Comparison of ENCODE assay signal across 19 cellular contexts in genomic region chr2:95799490-95799889, GRCh38.
DNase-seq lines count a peak whose midpoint lies in the region; ATAC-seq, FAIRE-seq and TF ChIP-seq lines count a peak whose summit lies in the region.
"Had no signal": no experiment of that assay in that cellular context is flagged by ENCODE, and none has a peak within 500 bp of the region (broad histone marks: within the 10 kb centered on the region; RNA-seq: fewer than 3 reads in every experiment).

No MANE protein-coding gene starts in this region.

- in situ Hi-C loops in K562 (cut with MboI) = loop anchor here (25.0 kb wide), 3 partner anchors 213 to 713 kb away; partner anchors contain the start of gene NEURL3

- no peak for TF ChIP-seq CTCF in K562 (IDR thresholded peaks at IDR 0.05 in 2 of 3, conservative IDR thresholded peaks at IDR 0.05 in 1 of 3; ENCODE audit: insufficient read depth in 2 of 3, low read depth in 1 of 3, low read length in 3 of 3)

- no peaks in the 10 kb centered on the region for H3K79me2 ChIP-seq in K562 (ENCODE audit: control insufficient read depth, insufficient read depth, low read length)

- no peaks in the 10 kb centered on the region for H3K36me3 ChIP-seq in K562 (ENCODE audit: control insufficient read depth, insufficient read depth, low read length)

- no peak overlapping the region for H3K27ac ChIP-seq in K562 (ENCODE audit: extremely low read depth, low read depth, low read length)
- H3K27ac ChIP-seq: HL-60 had no signal

- WGBS in K562 (ENCODE audit: insufficient coverage, low coverage, missing lambda C conversion rate) = 7% methylated on average over 9 of the region's 9 CpGs

- H3K9ac ChIP-seq in K562 (ENCODE audit: insufficient read depth in 1 of 2, low read depth in 2 of 2, low read length in 2 of 2) = no peak overlapping the region

- no peaks in the 10 kb centered on the region for H3K9me3 ChIP-seq in K562 (replicated peaks; ENCODE audit: control insufficient read depth, insufficient read depth, low read depth, low read length)

- no peak overlapping the region for H3K4me3 ChIP-seq in K562

- H3K4me1 ChIP-seq in K562 (replicated peaks in 1 of 2; ENCODE audit: control insufficient read depth in 2 of 2, insufficient read depth in 2 of 2, low read length in 2 of 2) = no peaks in the 10 kb centered on the region

- TF ChIP-seq POLR2A in K562 (conservative IDR thresholded peaks at IDR 0.05) = no peak
- no peak for TF ChIP-seq POLR2A in GM18505 (IDR thresholded peaks at IDR 0.05; ENCODE audit: borderline replicate concordance, extremely low read depth, insufficient read depth, insufficient read length)

- no peak overlapping the region for H2AFZ ChIP-seq in K562 (ENCODE audit: low read depth, low read length)

- CTCF ChIA-PET in K562 (lab: Yijun Ruan, JAX; ENCODE audit: low intra/inter-chr PET ratio) = no interaction called here

- H3K27me3 ChIP-seq in K562 (ENCODE audit: control insufficient read depth in 2 of 2, insufficient read depth in 2 of 2, low read length in 2 of 2) = no peaks in the 10 kb centered on the region

- H3K4me2 ChIP-seq in K562 (ENCODE audit: insufficient read depth, low read length) = no peak overlapping the region

- DNase-seq in Right ventricle myocardium inferior (ENCODE audit: missing footprints) = peak; percentile 47
- DNase-seq in left ventricle myocardium superior = no peak
- DNase-seq in D341Med (ENCODE audit: low spot score) = peak; percentile 4
- no peak for DNase-seq in K562 (ENCODE audit: extremely low read depth in 1 of 4, low spot score in 3 of 4)
- DNase-seq in posterior vena cava (ENCODE audit: low spot score) = peak; percentile 36
- no peak for DNase-seq in SW 1271 (lab: John Stamatoyannopoulos, UW)
- DNase-seq: C1 segment of cervical spinal cord; CD4-positive, CD25-positive, alpha-beta regulatory T cell; CD8-positive, alpha-beta memory T cell; COR-L47; GOT3; HFFc6; IMR-90 had no signal

- no peak for TF ChIP-seq RAD21 in K562 (CRISPR knock-in tag; conservative IDR thresholded peaks at IDR 0.05 in 1 of 2, IDR thresholded peaks at IDR 0.05 in 1 of 2)

- ATAC-seq in Right ventricle myocardium inferior (no peak), left ventricle myocardium superior (no peak), K562 (peak; percentile 47), GM18505 (IDR thresholded peaks at IDR 0.05; ENCODE audit: unreplicated experiment) (no peak)
- ATAC-seq: HCT116 had no signal

- TF ChIP-seq EP300 in K562 (IDR thresholded peaks at IDR 0.05; ENCODE audit: low read length) = no peak

- no peaks in the 10 kb centered on the region for H4K20me1 ChIP-seq in K562 (replicated peaks; ENCODE audit: control insufficient read depth, insufficient read depth, low read length)

- BruUV-seq in K562 (replicated peaks; lab: Mats Ljungman, UMichigan) = no TSS peak

- no peaks in the 10 kb centered on the region for H3K9me1 ChIP-seq in K562 (ENCODE audit: control insufficient read depth, insufficient read depth, low read length)

- FAIRE-seq in K562 (lab: Jason Lieb, UNC) = no peak
- FAIRE-seq: D721Med, G401.6, GM12891 had no signal

- intact Hi-C loops in Right ventricle myocardium inferior (cut with DNase I) = no loop called here
- intact Hi-C loops in left ventricle myocardium superior (cut with micrococcal nuclease) = no loop called here
- intact Hi-C loops in K562 (cut with micrococcal nuclease) = no loop called here
- intact Hi-C loops in posterior vena cava (cut with DNase I) = no loop called here

- POLR2A ChIA-PET in K562 (lab: Yijun Ruan, JAX) = no interaction called here

TF ChIP-seq in K562, 482 proteins besides CTCF, POLR2A, EP300 and RAD21:
- TF ChIP-seq MAX (CRISPR knock-in tag; IDR thresholded peaks at IDR 0.05) = no peak
- no peak for TF ChIP-seq SRSF7 (optimal IDR thresholded peaks at IDR 0.05; ENCODE audit: low read depth, low read length)
- TF ChIP-seq NONO (IDR thresholded peaks at IDR 0.05; ENCODE audit: low read depth in 2 of 2, low read length in 1 of 2) = no peak
- no peak for TF ChIP-seq ATF7 (IDR thresholded peaks at IDR 0.05)
- TF ChIP-seq CBX1 (IDR thresholded peaks at IDR 0.05; ENCODE audit: low read depth) = no peak
- no peak for TF ChIP-seq DLX4 (CRISPR knock-in tag; IDR thresholded peaks at IDR 0.05)

Comparison
In these comparisons a context has a peak if more than half of its experiments do, and no peak if none do; other contexts are left out.
1. DNase-seq: peak in Right ventricle myocardium inferior (single experiment), D341Med (single experiment) and posterior vena cava (single experiment); none in left ventricle myocardium superior (single experiment), K562 (0 of 4) and SW 1271 (0 of 2).